ENCODE assay signal across 18 cellular contexts in genomic region chr6:7239590-7239948, GRCh38.
DNase-seq lines count a peak whose midpoint lies in the region; ATAC-seq and TF ChIP-seq lines count a peak whose summit lies in the region.
"Had no signal": no experiment of that assay in that cellular context is flagged by ENCODE, and none has a peak within 500 bp of the region (broad histone marks: within the 10 kb centered on the region; RNA-seq: fewer than 3 reads in every experiment).

No MANE protein-coding gene starts in this region.

- WGBS in hepatocyte (ENCODE audit: low lambda C conversion rate, missing lambda C conversion rate): 89% methylated on average over 5 of the region's 5 CpGs
- WGBS in ovary, 3 donors: 78 to 85% (median 84%) methylated on average over 5 of the region's 5 CpGs

- H3K9ac ChIP-seq in SK-N-MC (ENCODE audit: insufficient read length): no peak overlapping the region

- CTCF ChIA-PET in activated CD4-positive, alpha-beta memory T cell treated with anti-CD3 and anti-CD28 coated beads, Interleukin-2, amount 10 ng/mL, durations not matched to agents 7 days and 5 days (lab: Charles Lee): interaction anchor here (0.6 to 1.4 kb wide), 5 partner anchors 12 to 153 kb away, joined by 3 to 6 read pairs (median 4); no protein-coding TSS in a partner anchor
- CTCF ChIA-PET in activated CD4-positive, alpha-beta memory T cell treated with anti-CD3 and anti-CD28 coated beads for 36 hours (lab: Charles Lee): interaction anchor here (0.6 to 3.2 kb wide), 12 partner anchors 15 to 562 kb away, joined by 3 to 21 read pairs (median 4); no protein-coding TSS in a partner anchor

- peaks cover 19% of the 10 kb centered on the region for H3K4me1 Mint-ChIP-seq in activated CD4-positive, alpha-beta memory T cell treated with anti-CD3 and anti-CD28 coated beads, Interleukin-2, amount 10 ng/mL, durations not matched to agents 7 days and 5 days
- peaks cover 20% of the 10 kb centered on the region for H3K4me1 Mint-ChIP-seq in activated CD4-positive, alpha-beta memory T cell treated with anti-CD3 and anti-CD28 coated beads for 36 hours (ENCODE audit: low read depth)
- H3K4me1 Mint-ChIP-seq in stimulated activated naive B cell treated with anti-CD40 and anti-IgM and Interleukin-4, amounts not matched to agents 10 μg/mL and 1 μg/mL and 100 μg/mL, for 72 hours: peaks cover 44 to 76% of the 10 kb centered on the region in 2 donors

- H3K27me3 Mint-ChIP-seq in activated CD4-positive, alpha-beta memory T cell treated with anti-CD3 and anti-CD28 coated beads, Interleukin-2, amount 10 ng/mL, durations not matched to agents 7 days and 5 days: no peaks in the 10 kb centered on the region
- no peaks in the 10 kb centered on the region for H3K27me3 Mint-ChIP-seq in activated CD4-positive, alpha-beta memory T cell treated with anti-CD3 and anti-CD28 coated beads for 36 hours
- H3K27me3 Mint-ChIP-seq in stimulated activated naive B cell treated with anti-CD40 and anti-IgM and Interleukin-4, amounts not matched to agents 10 μg/mL and 1 μg/mL and 100 μg/mL, for 72 hours: no peaks in the 10 kb centered on the region

- H3K36me3 ChIP-seq in SK-N-MC (ENCODE audit: insufficient read depth, low read length): peaks cover 27% of the 10 kb centered on the region
- no peaks in the 10 kb centered on the region for H3K36me3 ChIP-seq in hepatocyte (replicated peaks; ENCODE audit: insufficient read depth, low read depth)
- no peaks in the 10 kb centered on the region for H3K36me3 ChIP-seq in ovary

- peaks cover 35% of the 10 kb centered on the region for H3K4me1 ChIP-seq in hepatocyte (ENCODE audit: insufficient read depth)
- H3K4me1 ChIP-seq in ovary (ENCODE audit: insufficient read depth): no peaks in the 10 kb centered on the region

- H2AFZ ChIP-seq in hepatocyte: no peak overlapping the region
- H2AFZ ChIP-seq: PC-9 had no signal

- H3K4me2 ChIP-seq in hepatocyte: no peak overlapping the region
- H3K4me2 ChIP-seq: PC-9 had no signal

- no peak for TF ChIP-seq POLR2A in ovary (IDR thresholded peaks at IDR 0.05)

- TF ChIP-seq EP300 in ovary (IDR thresholded peaks at IDR 0.05): no peak

- H3K27me3 ChIP-seq in hepatocyte: no peaks in the 10 kb centered on the region
- H3K27me3 ChIP-seq in ovary: no peaks in the 10 kb centered on the region
- H3K27me3 ChIP-seq: SJSA1 had no signal

- no peak overlapping the region for H3K4me3 Mint-ChIP-seq in activated CD4-positive, alpha-beta memory T cell treated with anti-CD3 and anti-CD28 coated beads, Interleukin-2, amount 10 ng/mL, durations not matched to agents 7 days and 5 days
- no peak overlapping the region for H3K4me3 Mint-ChIP-seq in activated CD4-positive, alpha-beta memory T cell treated with anti-CD3 and anti-CD28 coated beads for 36 hours
- no peak overlapping the region for H3K4me3 Mint-ChIP-seq in stimulated activated naive B cell treated with anti-CD40 and anti-IgM and Interleukin-4, amounts not matched to agents 10 μg/mL and 1 μg/mL and 100 μg/mL, for 72 hours
- H3K4me3 Mint-ChIP-seq: T-helper 2 cell treated with Interferon-gamma antibody and Interleukin-4, amounts not matched to agents 5 μg/mL and 100 μg/mL, for 36 hours had no signal

- no peaks in the 10 kb centered on the region for H3K9me3 Mint-ChIP-seq in activated CD4-positive, alpha-beta memory T cell treated with anti-CD3 and anti-CD28 coated beads, Interleukin-2, amount 10 ng/mL, durations not matched to agents 7 days and 5 days
- no peaks in the 10 kb centered on the region for H3K9me3 Mint-ChIP-seq in activated CD4-positive, alpha-beta memory T cell treated with anti-CD3 and anti-CD28 coated beads for 36 hours
- no peaks in the 10 kb centered on the region for H3K9me3 Mint-ChIP-seq in stimulated activated naive B cell treated with anti-CD40 and anti-IgM and Interleukin-4, amounts not matched to agents 10 μg/mL and 1 μg/mL and 100 μg/mL, for 72 hours
- H3K9me3 Mint-ChIP-seq: T-helper 2 cell treated with Interferon-gamma antibody and Interleukin-4, amounts not matched to agents 5 μg/mL and 100 μg/mL, for 36 hours had no signal

- intact Hi-C loops in activated CD4-positive, alpha-beta memory T cell treated with anti-CD3 and anti-CD28 coated beads for 36 hours (cut with micrococcal nuclease): loop anchor here (2.0 to 5.0 kb wide), 3 partner anchors 133 to 451 kb away; partner anchors contain the start of gene RREB1
- intact Hi-C loops in ovary (cut with DNase I): loop anchor here in 1 of 4 donors (2.0 kb wide), 1 partner anchor 517 kb away; no protein-coding TSS in a partner anchor

- peaks cover 48% of the 10 kb centered on the region for H3K79me2 ChIP-seq in hepatocyte

- H3K9me3 ChIP-seq in SK-N-MC (ENCODE audit: low read depth, low read length) (no peaks in the 10 kb centered on the region), hepatocyte (ENCODE audit: low read depth) (no peaks in the 10 kb centered on the region), ovary (no peaks in the 10 kb centered on the region)
- H3K9me3 ChIP-seq: SJSA1, thoracic aorta had no signal

- H3K4me3 ChIP-seq in SK-N-MC (no peak overlapping the region), hepatocyte (no peak overlapping the region), ovary (no peak overlapping the region)
- H3K4me3 ChIP-seq: PC-9, SJSA1, thoracic aorta had no signal

- no peak for ATAC-seq in stimulated activated naive B cell treated with anti-CD40 and anti-IgM and Interleukin-4, amounts not matched to agents 10 μg/mL and 1 μg/mL and 100 μg/mL, for 72 hours (replicated peaks)

- DNase-seq in activated CD4-positive, alpha-beta memory T cell treated with anti-CD3 and anti-CD28 coated beads, Interleukin-2, amount 10 ng/mL, durations not matched to agents 7 days and 5 days: no peak
- DNase-seq in activated CD4-positive, alpha-beta memory T cell treated with anti-CD3 and anti-CD28 coated beads for 36 hours: no peak
- DNase-seq in SK-N-MC (ENCODE audit: low read depth, low spot score) (no peak), hepatocyte (ENCODE audit: low spot score) (no peak), ovary (no peak), NCI-H128 (lab: John Stamatoyannopoulos, UW; ENCODE audit: unreplicated experiment) (no peak), UCSD-AML1 (lab: John Stamatoyannopoulos, UW; ENCODE audit: unreplicated experiment) (no peak)
- DNase-seq in stimulated activated naive B cell treated with anti-CD40 and anti-IgM and Interleukin-4, amounts not matched to agents 10 μg/mL and 1 μg/mL and 100 μg/mL, for 72 hours: no peak
- DNase-seq: 8988T; erythroblast; Kasumi-1; NCI-H2171; NCI-H748 treated with DMSO at 0.1 percent for 48 hours; PC-9; stimulated activated CD4-positive, alpha-beta T cell treated with anti-CD3 and anti-CD28 coated beads, Interleukin-4, amount 100 ng/mL, for 4 hours had no signal

- peaks cover 4% of the 10 kb centered on the region for H4K20me1 ChIP-seq in hepatocyte (ENCODE audit: insufficient read depth, poor library complexity, severe bottlenecking)

- POLR2A ChIA-PET in activated CD4-positive, alpha-beta memory T cell treated with anti-CD3 and anti-CD28 coated beads, Interleukin-2, amount 10 ng/mL, durations not matched to agents 7 days and 5 days (lab: Charles Lee): no interaction called here
- POLR2A ChIA-PET in activated CD4-positive, alpha-beta memory T cell treated with anti-CD3 and anti-CD28 coated beads for 36 hours (lab: Charles Lee): no interaction called here

- TF ChIP-seq CTCF in hepatocyte (IDR thresholded peaks at IDR 0.05; ENCODE audit: poor library complexity): no peak
- no peak for TF ChIP-seq CTCF in ovary (IDR thresholded peaks at IDR 0.05)

- H3K36me3 Mint-ChIP-seq in activated CD4-positive, alpha-beta memory T cell treated with anti-CD3 and anti-CD28 coated beads, Interleukin-2, amount 10 ng/mL, durations not matched to agents 7 days and 5 days (ENCODE audit: low read depth): peaks cover 21% of the 10 kb centered on the region
- H3K36me3 Mint-ChIP-seq in activated CD4-positive, alpha-beta memory T cell treated with anti-CD3 and anti-CD28 coated beads for 36 hours: peaks cover 6% of the 10 kb centered on the region
- peaks cover 34 to 41% of the 10 kb centered on the region in 2 donors for H3K36me3 Mint-ChIP-seq in stimulated activated naive B cell treated with anti-CD40 and anti-IgM and Interleukin-4, amounts not matched to agents 10 μg/mL and 1 μg/mL and 100 μg/mL, for 72 hours

- H3K9me2 ChIP-seq in hepatocyte (replicated peaks; ENCODE audit: insufficient read depth): no peaks in the 10 kb centered on the region

- H3K27ac Mint-ChIP-seq in activated CD4-positive, alpha-beta memory T cell treated with anti-CD3 and anti-CD28 coated beads, Interleukin-2, amount 10 ng/mL, durations not matched to agents 7 days and 5 days: peak overlapping the region; percentile 22
- H3K27ac Mint-ChIP-seq in activated CD4-positive, alpha-beta memory T cell treated with anti-CD3 and anti-CD28 coated beads for 36 hours: no peak overlapping the region
- peak overlapping the region; percentile 27 for H3K27ac Mint-ChIP-seq in stimulated activated naive B cell treated with anti-CD40 and anti-IgM and Interleukin-4, amounts not matched to agents 10 μg/mL and 1 μg/mL and 100 μg/mL, for 72 hours
- H3K27ac Mint-ChIP-seq: T-helper 2 cell treated with Interferon-gamma antibody and Interleukin-4, amounts not matched to agents 5 μg/mL and 100 μg/mL, for 36 hours had no signal

- H3K27ac ChIP-seq in SK-N-MC (peak overlapping the region; percentile 96), hepatocyte (peak overlapping the region; percentile 83), ovary (no peak overlapping the region)
- H3K27ac ChIP-seq: PC-9, SJSA1, thoracic aorta had no signal

Comparison
In these comparisons a context has a peak if more than half of its experiments do, and no peak if none do; other contexts are left out.
1. H3K27ac ChIP-seq: peak in SK-N-MC (single experiment) and hepatocyte (single experiment); none in ovary (0 of 2).